In the genomic region with DNA sequence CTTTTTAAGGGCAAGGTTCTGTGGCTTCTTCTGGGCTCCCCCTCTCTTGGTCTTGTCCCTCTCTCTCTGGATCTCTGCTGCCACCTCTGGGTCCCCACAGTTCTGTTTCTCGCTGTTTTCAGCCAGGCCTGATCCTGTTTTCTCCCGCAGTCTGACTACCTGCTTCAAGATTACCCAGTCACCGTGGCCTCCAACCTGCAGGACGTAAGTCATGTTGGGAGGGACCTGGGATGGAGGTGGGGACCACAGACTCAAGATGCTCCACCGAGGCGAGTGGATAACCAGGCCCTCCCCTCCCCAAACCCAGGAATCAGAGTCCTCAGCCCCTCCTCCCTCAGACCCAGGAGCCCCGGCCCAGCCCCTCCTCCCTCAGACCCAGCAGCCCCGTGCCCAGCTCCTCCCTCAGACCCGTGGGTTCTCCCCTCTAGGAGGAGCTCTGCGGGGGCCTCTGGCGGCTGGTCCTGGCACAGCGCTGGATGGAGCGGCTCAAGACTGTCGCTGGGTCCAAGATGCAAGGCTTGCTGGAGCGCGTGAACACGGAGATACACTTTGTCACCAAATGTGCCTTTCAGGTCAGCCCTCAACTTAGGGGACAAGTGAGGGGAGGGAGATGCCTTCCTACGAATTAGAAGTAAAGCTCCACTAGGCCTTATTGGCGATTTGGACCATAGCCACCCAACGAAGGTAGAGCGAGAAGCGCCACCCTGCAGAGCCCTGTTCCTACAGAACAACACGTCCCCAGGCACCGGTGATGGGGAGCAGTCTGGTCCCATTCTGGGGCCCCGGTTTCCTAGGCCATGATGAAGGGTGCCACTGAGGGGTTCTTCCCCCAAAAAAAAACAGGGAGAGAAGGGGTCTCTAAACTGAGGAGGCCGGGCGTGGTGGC, we compare ENCODE assay signal across 6 cellular contexts. TPM values are rescaled to one million over a fixed set of nuclear protein-coding genes. Genes with fewer than 3 reads are reported as not detected.
DNase-seq lines count a peak whose midpoint lies in the region; ATAC-seq, FAIRE-seq and TF ChIP-seq lines count a peak whose summit lies in the region.

No MANE protein-coding gene starts in this region.

- FAIRE-seq in GM12878 (lab: Jason Lieb, UNC), result no peak

- 75% methylated on average over 25 of the region's 27 CpGs for whole genome bisulfite sequencing in GM12878 (ENCODE audit: insufficient coverage, insufficient replicate concordance, low lambda C conversion rate, missing lambda C conversion rate)

- CTCF ChIA-PET in CD8-positive, alpha-beta T cell (lab: Charles Lee), result interaction anchor here (0.6 to 2.3 kb wide), 18 partner anchors 9 to 250 kb away, joined by 3 to 19 read pairs (median 4); a partner anchor contains a TSS
- CTCF ChIA-PET in GM12878 (lab: Yijun Ruan, JAX), result interaction anchor here (0.9 to 1.9 kb wide), 4 partner anchors 9 to 71 kb away, joined by 3 to 6 read pairs (median 4); no protein-coding TSS in a partner anchor

- no peaks in the 10 kb centered on the region for H3K9me3 Mint-ChIP-seq in CD8-positive, alpha-beta T cell
- no peaks in the 10 kb centered on the region for H3K9me3 Mint-ChIP-seq in osteocyte (ENCODE audit: unreplicated experiment)

- peak; percentile 17; the same call in 1 of the 2 replicates for TF ChIP-seq RAD21 in GM12878 (IDR thresholded peaks at IDR 0.05; ENCODE audit: insufficient read depth, low read depth, low read length)

- H3K4me1 Mint-ChIP-seq in CD8-positive, alpha-beta T cell (ENCODE audit: low read depth), result peaks cover 43% of the 10 kb centered on the region
- H3K4me1 Mint-ChIP-seq in osteocyte (ENCODE audit: unreplicated experiment), result peaks cover 21% of the 10 kb centered on the region

- peaks cover 24% of the 10 kb centered on the region for H3K36me3 ChIP-seq in CD8-positive, alpha-beta T cell (ENCODE audit: insufficient read depth, low read length)
- H3K36me3 ChIP-seq in OCI-LY1 (ENCODE audit: insufficient read depth, low read length) (no peaks in the 10 kb centered on the region), GM12878 (ENCODE audit: control insufficient read depth in 2 of 2, insufficient read depth in 2 of 2, low read length in 1 of 2) (no peaks in the 10 kb centered on the region)

- peak overlapping the region; percentile 98 for H3K4me3 ChIP-seq in CD8-positive, alpha-beta T cell (ENCODE audit: low read depth, low read length)
- H3K4me3 ChIP-seq in OCI-LY1 (ENCODE audit: low read depth, low read length, poor library complexity, severe bottlenecking) (no peak overlapping the region), GM12878 (no peak overlapping the region)

- peak; percentile 47 for ATAC-seq in CD8-positive, alpha-beta T cell
- ATAC-seq in GM12878 (peak; percentile 52), GM19023 (IDR thresholded peaks at IDR 0.05; ENCODE audit: unreplicated experiment) (no peak), GM19324 (IDR thresholded peaks at IDR 0.05; ENCODE audit: low FRiP score, unreplicated experiment) (no peak)

- SMC1A ChIA-PET in GM12878 (lab: Charles Lee; ENCODE audit: uncharacterized antibody, unreplicated experiment), result interaction anchor here (0.7 to 1.5 kb wide), 2 partner anchors 24 to 250 kb away, joined by 4 to 5 read pairs; a partner anchor contains a TSS

- no peaks in the 10 kb centered on the region for H3K9me2 ChIP-seq in OCI-LY1 (ENCODE audit: low read depth, low read length)

- peaks cover 45% of the 10 kb centered on the region for H3K4me1 ChIP-seq in CD8-positive, alpha-beta T cell (ENCODE audit: insufficient read depth, low read length)
- H3K4me1 ChIP-seq in OCI-LY1 (ENCODE audit: insufficient read depth, low read length, severe bottlenecking) (peaks cover 27% of the 10 kb centered on the region), GM12878 (ENCODE audit: control insufficient read depth, insufficient read depth, low read length) (peaks cover 13% of the 10 kb centered on the region)

- BruUV-seq in GM12878 (replicated peaks; lab: Mats Ljungman, UMichigan), result no TSS peak

- DNase-seq in CD8-positive, alpha-beta T cell, result peak in 5 of 7 experiments; percentile 52 to 79 (median 75)
- DNase-seq in GM12878 (ENCODE audit: low read depth, low spot score) (no peak), osteocyte (ENCODE audit: extremely low spot score, unreplicated experiment) (no peak)

- peak overlapping the region; percentile 91 for H3K4me3 Mint-ChIP-seq in CD8-positive, alpha-beta T cell
- H3K4me3 Mint-ChIP-seq in osteocyte (ENCODE audit: unreplicated experiment), result peak overlapping the region; percentile 14

- no peaks in the 10 kb centered on the region for H3K9me3 ChIP-seq in CD8-positive, alpha-beta T cell (ENCODE audit: low read length)
- H3K9me3 ChIP-seq in OCI-LY1 (ENCODE audit: low read length) (no peaks in the 10 kb centered on the region), GM12878 (replicated peaks; ENCODE audit: control insufficient read depth, insufficient read depth, low read length) (no peaks in the 10 kb centered on the region)

- H2AFZ ChIP-seq in OCI-LY1 (ENCODE audit: low read length) (no peak overlapping the region), GM12878 (ENCODE audit: control insufficient read depth, low read depth, low read length) (no peak overlapping the region)

- H3K79me2 ChIP-seq in OCI-LY1 (ENCODE audit: insufficient read depth, low read length) (no peaks in the 10 kb centered on the region), GM12878 (ENCODE audit: control insufficient read depth, insufficient read depth, low read length) (no peaks in the 10 kb centered on the region)

- in situ Hi-C loops in GM12878 (cut with MboI), result no loop called here

- H4K20me1 ChIP-seq in OCI-LY1 (ENCODE audit: insufficient read depth, low read length), result no peaks in the 10 kb centered on the region
- H4K20me1 ChIP-seq in GM12878 (ENCODE audit: control insufficient read depth, insufficient read depth), result no peaks in the 10 kb centered on the region

- peak overlapping the region; percentile 98 for H3K27ac Mint-ChIP-seq in CD8-positive, alpha-beta T cell
- no peak overlapping the region for H3K27ac Mint-ChIP-seq in osteocyte (ENCODE audit: unreplicated experiment)

- TF ChIP-seq CTCF in CD8-positive, alpha-beta T cell (IDR thresholded peaks at IDR 0.05), result peak; percentile 61
- TF ChIP-seq CTCF in OCI-LY1 (IDR thresholded peaks at IDR 0.05; ENCODE audit: low read length) (peak; percentile 74), GM12878 (IDR thresholded peaks at IDR 0.05 in 2 of 3, conservative IDR thresholded peaks at IDR 0.05 in 1 of 3; ENCODE audit: control insufficient read depth in 2 of 3, extremely low read depth in 1 of 3, insufficient read depth in 1 of 3, low read depth in 3 of 3, low read length in 3 of 3) (peak; percentile 35 to 53 (median 46)), osteocyte (IDR thresholded peaks at IDR 0.05) (peak; percentile 64)

- no peak for TF ChIP-seq POLR2A in GM12878 (IDR thresholded peaks at IDR 0.05; ENCODE audit: low read depth, low read length)

- H3K9ac ChIP-seq in OCI-LY1 (ENCODE audit: low read length) (no peak overlapping the region), GM12878 (ENCODE audit: control insufficient read depth, insufficient read depth, low read length) (no peak overlapping the region)

- no peaks in the 10 kb centered on the region for H3K27me3 Mint-ChIP-seq in CD8-positive, alpha-beta T cell (ENCODE audit: low read depth)
- H3K27me3 Mint-ChIP-seq in osteocyte (ENCODE audit: unreplicated experiment), result no peaks in the 10 kb centered on the region

- RAD21 ChIA-PET in GM12878 (lab: Charles Lee; ENCODE audit: unreplicated experiment), result interaction anchor here (0.8 to 1.0 kb wide), 2 partner anchors 33 to 71 kb away, joined by 4 read pairs; no protein-coding TSS in a partner anchor

- peaks cover 43% of the 10 kb centered on the region for H3K36me3 Mint-ChIP-seq in CD8-positive, alpha-beta T cell
- peaks cover 5% of the 10 kb centered on the region for H3K36me3 Mint-ChIP-seq in osteocyte (ENCODE audit: unreplicated experiment)

- intact Hi-C loops in CD8-positive, alpha-beta T cell (cut with DNase I, micrococcal nuclease), result loop anchor here (1.0 to 10.0 kb wide), 3 partner anchors 84 to 251 kb away; no protein-coding TSS in a partner anchor
- intact Hi-C loops in GM12878 (cut with micrococcal nuclease; ENCODE audit: unreplicated experiment), result no loop called here

- no peaks in the 10 kb centered on the region for H3K27me3 ChIP-seq in CD8-positive, alpha-beta T cell (ENCODE audit: insufficient read depth, low read length)
- H3K27me3 ChIP-seq in OCI-LY1 (ENCODE audit: insufficient read depth, low read length), result no peaks in the 10 kb centered on the region
- no peaks in the 10 kb centered on the region for H3K27me3 ChIP-seq in GM12878 (replicated peaks in 1 of 2; ENCODE audit: control insufficient read depth in 2 of 2, insufficient read depth in 2 of 2, low read length in 1 of 2)

- H3K27ac ChIP-seq in CD8-positive, alpha-beta T cell (ENCODE audit: low read depth, low read length), result peak overlapping the region; percentile 96
- peak overlapping the region; percentile 5 for H3K27ac ChIP-seq in OCI-LY1 (ENCODE audit: low read depth, low read length, poor library complexity, severe bottlenecking)
- no peak overlapping the region for H3K27ac ChIP-seq in GM12878 (ENCODE audit: control insufficient read depth, insufficient read depth)

- POLR2A ChIA-PET in CD8-positive, alpha-beta T cell (lab: Charles Lee), result interaction anchor here (1.2 to 3.3 kb wide), 3 partner anchors 12 to 24 kb away, joined by 7 to 15 read pairs (median 13); a partner anchor contains a TSS
- POLR2A ChIA-PET in GM12878 (lab: Charles Lee), result interaction anchor here (1.3 kb wide), 1 partner anchor 23 kb away, joined by 5 read pairs; a partner anchor contains a TSS

- H3F3A ChIP-seq in OCI-LY1 (ENCODE audit: insufficient read depth, low read length), result no peaks in the 10 kb centered on the region

- TF ChIP-seq EP300 in GM12878 (IDR thresholded peaks at IDR 0.05; ENCODE audit: borderline replicate concordance in 1 of 2, control insufficient read depth in 1 of 2, low read depth in 2 of 2, low read length in 2 of 2), result no peak

- H3K4me2 ChIP-seq in OCI-LY1 (ENCODE audit: low read length) (peak overlapping the region; percentile 40), GM12878 (ENCODE audit: control insufficient read depth, insufficient read depth) (no peak overlapping the region; the same call in 1 of the 2 replicates)

RNA-seq across cellular contexts. Expression of a gene that starts 2.2 kb away (rescaled TPM):
- 100 to 1,000 TPM; 246 to 259 TPM for total RNA-seq in CD8-positive, alpha-beta T cell
- 1.4 and 4.0 TPM in 2 replicates for total RNA-seq in GM12878 (2013; cell fraction: nucleolus; rRNA removed)
- total RNA-seq in GM12878 (2014; rRNA removed) (3.7 and 4.1 TPM in 2 replicates), GM12878 (2014; rRNA removed; fragmentation: Illumina TruSeq; extraction: Trizol) (3.9 and 4.6 TPM in 2 replicates), GM12878 (2021) (9.5 and 10.3 TPM in 2 replicates), osteocyte (10.8 and 11.3 TPM in 2 replicates)
- polyA plus RNA-seq in GM12878 (2011; ENCODE audit: low read depth), result 3.2 TPM
- polyA plus RNA-seq in GM12878 (2011; rRNA removed) (1.3 and 3.0 TPM in 2 replicates), GM12878 (2014; fragmentation: Illumina TruSeq; extraction: Trizol) (0.51 and 2.8 TPM in 2 replicates), GM12878 (2014; fragmentation: Nextera tagmentation; extraction: Ambion mirVana) (1 to 10 TPM in 1 of 2 experiments, under 1 TPM in 1; 0.68 to 1.6 TPM), GM12878 (2014; rRNA removed) (11.9 and 13.9 TPM in 2 replicates), GM12878 (2016; fragmentation: Nextera tagmentation; extraction: Ambion mirVana) (10 to 100 TPM; 10.1 to 13.1 TPM)
- 3.7 and 5.9 TPM in 2 replicates for polyA plus RNA-seq in GM12878 (2011; cell fraction: cytosol; rRNA removed)
- 10.9 and 11.9 TPM in 2 replicates for polyA plus RNA-seq in GM12878 (2011; cell fraction: nucleus; rRNA removed)
- polyA plus RNA-seq in GM12878 (2012), result 7.2 and 8.7 TPM in 2 replicates
- 1.3 TPM in 1 of 2 replicates, not detected in the other for polyA minus RNA-seq in GM12878 (2011; rRNA and poly(A)+ RNA removed)
- 1.6 and 4.5 TPM in 2 replicates for polyA minus RNA-seq in GM12878 (2011; cell fraction: cytosol; rRNA and poly(A)+ RNA removed)
- polyA minus RNA-seq in GM12878 (2011; cell fraction: nucleus; rRNA and poly(A)+ RNA removed), result 1.3 and 3.2 TPM in 2 replicates

RNA-seq across cellular contexts. Expression of a gene that starts 11.2 kb away (rescaled TPM):
- total RNA-seq in CD8-positive, alpha-beta T cell, result 1,000 to 10,000 TPM; 5,165 to 5,323 TPM
- 421 and 437 TPM in 2 replicates for total RNA-seq in GM12878 (2013; cell fraction: nucleolus; rRNA removed)
- total RNA-seq in GM12878 (2014; rRNA removed), result 6,558 and 7,287 TPM in 2 replicates
- total RNA-seq in GM12878 (2014; rRNA removed; fragmentation: Illumina TruSeq; extraction: Trizol), result 3,471 and 3,692 TPM in 2 replicates
- 5,103 and 5,273 TPM in 2 replicates for total RNA-seq in GM12878 (2021)
- polyA plus RNA-seq in GM12878 (2011; ENCODE audit: low read depth), result 1,623 TPM
- 2,172 and 3,936 TPM in 2 replicates for polyA plus RNA-seq in GM12878 (2011; rRNA removed)
- polyA plus RNA-seq in GM12878 (2011; cell fraction: cytosol; rRNA removed), result 3,618 and 5,003 TPM in 2 replicates
- polyA plus RNA-seq in GM12878 (2011; cell fraction: nucleus; rRNA removed), result 2,479 and 2,850 TPM in 2 replicates
- 5,924 and 8,191 TPM in 2 replicates for polyA plus RNA-seq in GM12878 (2012)
- polyA plus RNA-seq in GM12878 (2014; fragmentation: Illumina TruSeq; extraction: Trizol), result 1,413 and 3,666 TPM in 2 replicates
- polyA plus RNA-seq in GM12878 (2014; fragmentation: Nextera tagmentation; extraction: Ambion mirVana), result 1,000 to 10,000 TPM; 4,595 to 5,196 TPM
- 7,317 and 8,961 TPM in 2 replicates for polyA plus RNA-seq in GM12878 (2014; rRNA removed)
- 1,000 to 10,000 TPM; 1,426 to 1,490 TPM for polyA plus RNA-seq in GM12878 (2016; fragmentation: Nextera tagmentation; extraction: Ambion mirVana)
- polyA minus RNA-seq in GM12878 (2011; rRNA and poly(A)+ RNA removed), result 683 and 1,722 TPM in 2 replicates
- polyA minus RNA-seq in GM12878 (2011; cell fraction: cytosol; rRNA and poly(A)+ RNA removed), result 792 and 811 TPM in 2 replicates
- polyA minus RNA-seq in GM12878 (2011; cell fraction: nucleus; rRNA and poly(A)+ RNA removed), result 1,676 and 2,148 TPM in 2 replicates
- 2,592 and 2,617 TPM in 2 replicates for total RNA-seq in osteocyte

RNA-seq across cellular contexts. Expression of a gene that starts 20.0 kb away (rescaled TPM):
- total RNA-seq in CD8-positive, alpha-beta T cell, result 1,000 to 10,000 TPM; 3,746 to 3,873 TPM
- 652 and 681 TPM in 2 replicates for total RNA-seq in GM12878 (2013; cell fraction: nucleolus; rRNA removed)
- total RNA-seq in GM12878 (2014; rRNA removed), result 4,375 and 4,445 TPM in 2 replicates
- 5,436 and 5,566 TPM in 2 replicates for total RNA-seq in GM12878 (2014; rRNA removed; fragmentation: Illumina TruSeq; extraction: Trizol)
- total RNA-seq in GM12878 (2021), result 2,768 and 2,873 TPM in 2 replicates
- 7,313 TPM for polyA plus RNA-seq in GM12878 (2011; ENCODE audit: low read depth)
- 2,519 and 3,846 TPM in 2 replicates for polyA plus RNA-seq in GM12878 (2011; rRNA removed)
- polyA plus RNA-seq in GM12878 (2011; cell fraction: cytosol; rRNA removed), result 5,437 and 7,191 TPM in 2 replicates
- 1,670 and 1,694 TPM in 2 replicates for polyA plus RNA-seq in GM12878 (2011; cell fraction: nucleus; rRNA removed)
- 5,725 and 6,770 TPM in 2 replicates for polyA plus RNA-seq in GM12878 (2012)
- 9,872 and 11,122 TPM in 2 replicates for polyA plus RNA-seq in GM12878 (2014; fragmentation: Illumina TruSeq; extraction: Trizol)
- 1,000 to 10,000 TPM; 4,277 to 4,566 TPM for polyA plus RNA-seq in GM12878 (2014; fragmentation: Nextera tagmentation; extraction: Ambion mirVana)
- polyA plus RNA-seq in GM12878 (2014; rRNA removed), result 5,188 and 5,232 TPM in 2 replicates
- polyA plus RNA-seq in GM12878 (2016; fragmentation: Nextera tagmentation; extraction: Ambion mirVana), result 1,000 to 10,000 TPM; 1,714 to 1,771 TPM
- polyA minus RNA-seq in GM12878 (2011; rRNA and poly(A)+ RNA removed), result 1,409 and 1,631 TPM in 2 replicates
- 519 and 537 TPM in 2 replicates for polyA minus RNA-seq in GM12878 (2011; cell fraction: cytosol; rRNA and poly(A)+ RNA removed)
- 175 and 221 TPM in 2 replicates for polyA minus RNA-seq in GM12878 (2011; cell fraction: nucleus; rRNA and poly(A)+ RNA removed)
- total RNA-seq in osteocyte, result 1,892 and 1,912 TPM in 2 replicates

RNA-seq across cellular contexts. Expression of a gene that starts 23.2 kb away (rescaled TPM):
- 10 to 100 TPM; 26.1 to 30.7 TPM for total RNA-seq in CD8-positive, alpha-beta T cell
- 4.5 and 6.6 TPM in 2 replicates for total RNA-seq in GM12878 (2013; cell fraction: nucleolus; rRNA removed)
- total RNA-seq in GM12878 (2014; rRNA removed) (31.9 and 46.3 TPM in 2 replicates), GM12878 (2014; rRNA removed; fragmentation: Illumina TruSeq; extraction: Trizol) (8.7 and 9.5 TPM in 2 replicates), GM12878 (2021) (43.6 and 49.3 TPM in 2 replicates), osteocyte (31.8 and 34.0 TPM in 2 replicates)
- 3.7 TPM for polyA plus RNA-seq in GM12878 (2011; ENCODE audit: low read depth)
- polyA plus RNA-seq in GM12878 (2011; rRNA removed) (3.1 and 6.4 TPM in 2 replicates), GM12878 (2014; fragmentation: Illumina TruSeq; extraction: Trizol) (0.43 and 1.7 TPM in 2 replicates), GM12878 (2014; fragmentation: Nextera tagmentation; extraction: Ambion mirVana) (1 to 10 TPM; 4.5 to 6.2 TPM), GM12878 (2014; rRNA removed) (31.0 and 41.4 TPM in 2 replicates), GM12878 (2016; fragmentation: Nextera tagmentation; extraction: Ambion mirVana) (10 to 100 TPM; 26.8 to 40.0 TPM)
- polyA plus RNA-seq in GM12878 (2011; cell fraction: cytosol; rRNA removed), result 15.2 and 32.2 TPM in 2 replicates
- polyA plus RNA-seq in GM12878 (2011; cell fraction: nucleus; rRNA removed), result 43.0 and 85.9 TPM in 2 replicates
- polyA plus RNA-seq in GM12878 (2012), result 17.2 and 17.4 TPM in 2 replicates
- polyA minus RNA-seq in GM12878 (2011; rRNA and poly(A)+ RNA removed), result 9.9 and 22.0 TPM in 2 replicates
- 14.5 and 17.4 TPM in 2 replicates for polyA minus RNA-seq in GM12878 (2011; cell fraction: cytosol; rRNA and poly(A)+ RNA removed)
- polyA minus RNA-seq in GM12878 (2011; cell fraction: nucleus; rRNA and poly(A)+ RNA removed), result 4.1 and 11.7 TPM in 2 replicates

RNA-seq across cellular contexts. Expression of a gene that starts 24.6 kb away (rescaled TPM):
- 100 to 1,000 TPM; 113 to 119 TPM for total RNA-seq in CD8-positive, alpha-beta T cell
- total RNA-seq in GM12878 (2013; cell fraction: nucleolus; rRNA removed), result 88.2 and 95.3 TPM in 2 replicates
- total RNA-seq in GM12878 (2014; rRNA removed) (130 and 137 TPM in 2 replicates), GM12878 (2014; rRNA removed; fragmentation: Illumina TruSeq; extraction: Trizol) (83.8 and 84.3 TPM in 2 replicates), GM12878 (2021) (112 and 117 TPM in 2 replicates), osteocyte (80.2 and 84.5 TPM in 2 replicates)
- 102 TPM for polyA plus RNA-seq in GM12878 (2011; ENCODE audit: low read depth)
- polyA plus RNA-seq in GM12878 (2011; rRNA removed) (84.6 and 95.3 TPM in 2 replicates), GM12878 (2014; fragmentation: Illumina TruSeq; extraction: Trizol) (40.6 and 73.6 TPM in 2 replicates), GM12878 (2014; fragmentation: Nextera tagmentation; extraction: Ambion mirVana) (10 to 100 TPM; 16.1 to 39.9 TPM), GM12878 (2014; rRNA removed) (122 and 123 TPM in 2 replicates), GM12878 (2016; fragmentation: Nextera tagmentation; extraction: Ambion mirVana) (100 to 1,000 TPM; 141 to 153 TPM)
- polyA plus RNA-seq in GM12878 (2011; cell fraction: cytosol; rRNA removed), result 120 and 130 TPM in 2 replicates
- 210 and 249 TPM in 2 replicates for polyA plus RNA-seq in GM12878 (2011; cell fraction: nucleus; rRNA removed)
- 95.7 and 98.1 TPM in 2 replicates for polyA plus RNA-seq in GM12878 (2012)
- 67.4 and 81.0 TPM in 2 replicates for polyA minus RNA-seq in GM12878 (2011; rRNA and poly(A)+ RNA removed)
- 32.1 and 32.7 TPM in 2 replicates for polyA minus RNA-seq in GM12878 (2011; cell fraction: cytosol; rRNA and poly(A)+ RNA removed)
- 29.9 and 44.2 TPM in 2 replicates for polyA minus RNA-seq in GM12878 (2011; cell fraction: nucleus; rRNA and poly(A)+ RNA removed)

Comparison
In these comparisons a context has a peak if more than half of its experiments do, and no peak if none do; other contexts are left out.
1. ATAC-seq: peak in CD8-positive, alpha-beta T cell (single experiment) and GM12878 (single experiment); none in GM19023 (single experiment) and GM19324 (single experiment).
2. DNase-seq: peak in CD8-positive, alpha-beta T cell (5 of 7); none in GM12878 (single experiment) and osteocyte (single experiment).
3. RNA of a gene that starts 2.2 kb away (total RNA-seq): 246 to 259 TPM in CD8-positive, alpha-beta T cell; 10.8 to 11.3 TPM in osteocyte and 1.4 to 10.3 TPM in GM12878; every median in the first group is over 10 times any median in the second.
4. Peak in every context shown above with its lines, with median percentiles within 50 percentile points of each other: CTCF ChIP-seq.